23 cellular contexts compared by ENCODE assay signal in the genomic region with DNA sequence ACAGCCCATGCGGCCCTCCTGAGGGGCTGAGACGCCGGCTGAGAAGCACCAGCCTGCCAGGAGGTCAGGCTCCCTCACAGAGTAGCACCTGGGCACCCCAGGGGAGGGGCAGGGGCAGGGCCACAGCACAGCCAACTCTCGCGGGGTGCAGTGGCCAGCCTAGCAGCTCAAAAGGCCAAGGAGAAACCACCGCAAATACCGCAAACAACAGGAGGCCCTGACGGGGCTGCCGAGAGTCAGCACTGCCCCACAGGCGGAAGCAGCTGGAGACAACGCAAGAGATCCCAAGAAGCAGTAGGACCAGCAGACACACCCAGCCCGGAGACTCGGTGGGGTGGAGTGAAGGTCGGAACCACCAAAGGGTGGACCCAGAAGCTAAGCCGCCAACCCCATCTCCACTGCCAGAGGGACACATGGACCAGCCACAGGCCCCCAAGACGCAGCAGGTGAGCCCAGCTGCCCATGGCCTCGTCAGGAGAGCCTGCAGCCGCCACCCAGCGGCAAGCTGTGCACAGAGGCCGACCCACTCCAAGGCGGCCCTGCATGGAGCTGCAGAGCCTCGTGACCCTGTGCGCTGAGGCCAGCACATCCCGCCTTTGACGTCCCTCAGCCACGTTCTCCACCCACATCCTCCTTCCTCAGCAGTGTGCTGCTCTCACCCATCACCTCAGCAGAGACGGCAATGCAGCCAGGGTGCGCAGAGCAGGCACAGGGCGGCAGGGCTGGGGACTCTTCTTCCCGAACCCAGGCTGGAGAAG. TPM values are rescaled to one million over a fixed set of nuclear protein-coding genes. Genes with fewer than 3 reads are reported as not detected.
DNase-seq lines count a peak whose midpoint lies in the region; ATAC-seq, FAIRE-seq and TF ChIP-seq lines count a peak whose summit lies in the region.
"Had no signal": no experiment of that assay in that cellular context is flagged by ENCODE, and none has a peak within 500 bp of the region (broad histone marks: within the 10 kb centered on the region; RNA-seq: fewer than 3 reads in every experiment).

No MANE protein-coding gene starts in this region.

- H3K18ac ChIP-seq in trophoblast cell (ENCODE audit: low read length), result no peak overlapping the region

- H3K9me3 ChIP-seq in K562 (replicated peaks; ENCODE audit: control insufficient read depth, insufficient read depth, low read depth, low read length), result no peaks in the 10 kb centered on the region
- no peaks in the 10 kb centered on the region for H3K9me3 ChIP-seq in endodermal cell (ENCODE audit: control insufficient read depth, low read length)
- H3K9me3 ChIP-seq in trophoblast cell (ENCODE audit: insufficient read depth, low read depth, low read length), result peaks cover 10% of the 10 kb centered on the region
- H3K9me3 ChIP-seq: BE2C had no signal

- BruUV-seq in K562 (replicated peaks; lab: Mats Ljungman, UMichigan), result no TSS peak

- no peak overlapping the region for H4K91ac ChIP-seq in trophoblast cell (ENCODE audit: low read depth, low read length)

- no peak overlapping the region for H4K8ac ChIP-seq in trophoblast cell (ENCODE audit: low read depth, low read length)

- H3K4ac ChIP-seq in trophoblast cell (ENCODE audit: low read depth, low read length), result no peak overlapping the region

- H4K12ac ChIP-seq in trophoblast cell (ENCODE audit: low read depth, low read length), result no peak overlapping the region

- no peaks in the 10 kb centered on the region for H3K27me3 ChIP-seq in K562 (ENCODE audit: control insufficient read depth in 2 of 2, insufficient read depth in 2 of 2, low read length in 2 of 2)
- no peaks in the 10 kb centered on the region for H3K27me3 ChIP-seq in endodermal cell (ENCODE audit: control insufficient read depth, insufficient read depth, low read length, poor library complexity, severe bottlenecking)
- no peaks in the 10 kb centered on the region for H3K27me3 ChIP-seq in trophoblast cell (ENCODE audit: insufficient read depth, low read length)
- H3K27me3 ChIP-seq: BE2C had no signal

- peaks cover 0 to 9% of the 10 kb centered on the region in 2 experiments; a peak in 2 of 5 replicates for H3K4me1 ChIP-seq in K562 (replicated peaks in 1 of 2; ENCODE audit: control insufficient read depth in 2 of 2, insufficient read depth in 2 of 2, low read length in 2 of 2)
- H3K4me1 ChIP-seq in endodermal cell (ENCODE audit: control insufficient read depth, insufficient read depth, low read length), result no peaks in the 10 kb centered on the region
- no peaks in the 10 kb centered on the region for H3K4me1 ChIP-seq in trophoblast cell (ENCODE audit: control insufficient read depth in 1 of 2, insufficient read depth in 2 of 2, low read length in 2 of 2)

- H2AFZ ChIP-seq in K562 (ENCODE audit: low read depth, low read length) (no peak overlapping the region), trophoblast cell (ENCODE audit: insufficient read depth, low read length, poor library complexity) (no peak overlapping the region)
- H2AFZ ChIP-seq: GM23248 had no signal

- DNase-seq in K562 (ENCODE audit: extremely low read depth in 1 of 4, low spot score in 3 of 4) (no peak), endodermal cell (no peak), trophoblast cell (no peak), natural killer cell (no peak), T-helper 9 cell (no peak), GM10248 (ENCODE audit: extremely low spot score) (no peak)
- DNase-seq: ACHN; BE2C; C1 segment of cervical spinal cord; CD4-positive, CD25-positive, alpha-beta regulatory T cell; CD8-positive, alpha-beta memory T cell; COR-L47; DMS 273 treated with DMSO at 0.1 percent for 48 hours; DMS53; DND-41; EL; GM23248; H7 had no signal

- CTCF ChIA-PET in K562 (lab: Yijun Ruan, JAX; ENCODE audit: low intra/inter-chr PET ratio), result interaction anchor here (0.6 kb wide), 1 partner anchor 85 kb away, joined by 3 read pairs; no protein-coding TSS in a partner anchor
- CTCF ChIA-PET in GM10248 (lab: Yijun Ruan, JAX), result interaction anchor here (1.1 kb wide), 1 partner anchor 11 kb away, joined by 3 read pairs; no protein-coding TSS in a partner anchor

- no peak overlapping the region for H3K4me3 Mint-ChIP-seq in endodermal cell
- H3K4me3 Mint-ChIP-seq in natural killer cell, result no peak overlapping the region
- H3K4me3 Mint-ChIP-seq: CD4-positive, CD25-positive, alpha-beta regulatory T cell; IgD-negative memory B cell had no signal

- peaks cover 39% of the 10 kb centered on the region for H3K36me3 Mint-ChIP-seq in endodermal cell (ENCODE audit: low read depth)
- H3K36me3 Mint-ChIP-seq in natural killer cell, result no peaks in the 10 kb centered on the region

- no peak overlapping the region for H2BK12ac ChIP-seq in trophoblast cell (ENCODE audit: low read length)

- no peak for TF ChIP-seq CTCF in K562 (IDR thresholded peaks at IDR 0.05 in 2 of 3, conservative IDR thresholded peaks at IDR 0.05 in 1 of 3; ENCODE audit: insufficient read depth in 2 of 3, low read depth in 1 of 3, low read length in 3 of 3)
- TF ChIP-seq CTCF in endodermal cell (conservative IDR thresholded peaks at IDR 0.05), result no peak
- TF ChIP-seq CTCF in natural killer cell (IDR thresholded peaks at IDR 0.05), result no peak
- TF ChIP-seq CTCF in GM10248 (IDR thresholded peaks at IDR 0.05; ENCODE audit: control extremely low read depth, extremely low read depth, low read depth, missing control alignments), result no peak

- POLR2A ChIA-PET in K562 (lab: Yijun Ruan, JAX) (no interaction called here), GM10248 (lab: Yijun Ruan, JAX) (no interaction called here)

- intact Hi-C loops in K562 (cut with micrococcal nuclease) (no loop called here), natural killer cell (cut with micrococcal nuclease) (no loop called here)

- H2BK5ac ChIP-seq in trophoblast cell (ENCODE audit: low read depth, low read length, poor library complexity), result no peak overlapping the region

- H3K36me3 ChIP-seq in K562 (ENCODE audit: control insufficient read depth, insufficient read depth, low read length) (peaks cover 22% of the 10 kb centered on the region; the same call in 1 of the 3 replicates), endodermal cell (ENCODE audit: control insufficient read depth, insufficient read depth, low read length) (peaks cover 15% of the 10 kb centered on the region), trophoblast cell (ENCODE audit: control insufficient read depth in 1 of 2, insufficient read depth in 2 of 2, low read length in 2 of 2) (peaks cover 34 to 47% of the 10 kb centered on the region in 2 experiments)

- H3K9me3 Mint-ChIP-seq in endodermal cell, result no peaks in the 10 kb centered on the region
- no peaks in the 10 kb centered on the region for H3K9me3 Mint-ChIP-seq in natural killer cell
- H3K9me3 Mint-ChIP-seq: CD4-positive, CD25-positive, alpha-beta regulatory T cell; CD8-positive, alpha-beta memory T cell; IgD-negative memory B cell had no signal

- H2AK5ac ChIP-seq in trophoblast cell (ENCODE audit: low read length), result no peak overlapping the region

- H3K27ac Mint-ChIP-seq in endodermal cell (no peak overlapping the region), natural killer cell (no peak overlapping the region)
- H3K27ac Mint-ChIP-seq: CD4-positive, CD25-positive, alpha-beta regulatory T cell had no signal

- no peak for FAIRE-seq in K562 (lab: Jason Lieb, UNC)
- FAIRE-seq: A204.1, GM12891, GM19239 had no signal

- H3K27ac ChIP-seq in K562 (ENCODE audit: extremely low read depth, low read depth, low read length), result no peak overlapping the region
- peak overlapping the region; percentile 38 for H3K27ac ChIP-seq in endodermal cell (ENCODE audit: low read depth, low read length)
- H3K27ac ChIP-seq in trophoblast cell (ENCODE audit: low read depth, low read length), result no peak overlapping the region
- H3K27ac ChIP-seq: GM23248 had no signal

- H3K79me1 ChIP-seq in trophoblast cell (ENCODE audit: low read length), result no peaks in the 10 kb centered on the region

- WGBS in K562 (ENCODE audit: insufficient coverage, low coverage, missing lambda C conversion rate), result 96% methylated on average over 10 of the region's 30 CpGs
- WGBS in endodermal cell (ENCODE audit: insufficient coverage in 1 of 2, insufficient read length in 1 of 2), 2 experiments, result 93 to 98% methylated on average over 22 to 30 of the region's 30 CpGs
- WGBS in trophoblast cell (ENCODE audit: extremely low coverage, insufficient coverage, insufficient read length), result no CpG with 5 or more reads among the region's 30 CpGs

- no peak for TF ChIP-seq RAD21 in K562 (CRISPR knock-in tag; conservative IDR thresholded peaks at IDR 0.05 in 1 of 2, IDR thresholded peaks at IDR 0.05 in 1 of 2)

- no peak overlapping the region for H3K14ac ChIP-seq in trophoblast cell (ENCODE audit: low read length)

- no peaks in the 10 kb centered on the region for H3K9me1 ChIP-seq in K562 (ENCODE audit: control insufficient read depth, insufficient read depth, low read length)

- H3K4me2 ChIP-seq in K562 (ENCODE audit: insufficient read depth, low read length), result no peak overlapping the region
- no peak overlapping the region for H3K4me2 ChIP-seq in trophoblast cell (ENCODE audit: low read length)

- no peak overlapping the region for H3K23ac ChIP-seq in trophoblast cell (ENCODE audit: low read length)

- no peak overlapping the region for H2BK120ac ChIP-seq in trophoblast cell (ENCODE audit: insufficient read depth, low read length, poor library complexity)

- H3K9ac ChIP-seq in K562 (ENCODE audit: insufficient read depth in 1 of 2, low read depth in 2 of 2, low read length in 2 of 2) (no peak overlapping the region), endodermal cell (ENCODE audit: extremely low read depth, low read length, poor library complexity, severe bottlenecking) (no peak overlapping the region), trophoblast cell (ENCODE audit: low read length) (no peak overlapping the region)
- H3K9ac ChIP-seq: GM23248 had no signal

- in situ Hi-C loops in K562 (cut with MboI), result no loop called here

- TF ChIP-seq EP300 in K562 (IDR thresholded peaks at IDR 0.05; ENCODE audit: low read length), result no peak

- no peaks in the 10 kb centered on the region for H3K79me2 ChIP-seq in K562 (ENCODE audit: control insufficient read depth, insufficient read depth, low read length)
- H3K79me2 ChIP-seq in trophoblast cell (ENCODE audit: control insufficient read depth, insufficient read depth, low read length, poor library complexity), result no peaks in the 10 kb centered on the region

- H3K4me3 ChIP-seq in K562 (no peak overlapping the region), endodermal cell (ENCODE audit: low read length) (no peak overlapping the region), trophoblast cell (ENCODE audit: low read depth, low read length) (peak overlapping the region; percentile 25)
- H3K4me3 ChIP-seq: GM23248 had no signal

- H3K27me3 Mint-ChIP-seq in endodermal cell (ENCODE audit: insufficient read depth), result no peaks in the 10 kb centered on the region
- H3K27me3 Mint-ChIP-seq in natural killer cell (ENCODE audit: low read depth in 2 of 2), result no peaks in the 10 kb centered on the region
- H3K27me3 Mint-ChIP-seq: CD4-positive, CD25-positive, alpha-beta regulatory T cell; CD8-positive, alpha-beta memory T cell; IgD-negative memory B cell had no signal

- ATAC-seq in K562, result no peak
- ATAC-seq in natural killer cell, result no peak
- ATAC-seq: HCT116 had no signal

- H4K20me1 ChIP-seq in K562 (replicated peaks; ENCODE audit: control insufficient read depth, insufficient read depth, low read length), result no peaks in the 10 kb centered on the region

- TF ChIP-seq POLR2A in K562 (conservative IDR thresholded peaks at IDR 0.05), result no peak

- H3K4me1 Mint-ChIP-seq in endodermal cell (no peaks in the 10 kb centered on the region), natural killer cell (peaks cover 7 to 8% of the 10 kb centered on the region in 2 donors)
- H3K4me1 Mint-ChIP-seq: IgD-negative memory B cell had no signal

RNA-seq across cellular contexts. Expression of a gene that starts 31.7 kb away (rescaled TPM):
- total RNA-seq in K562 (2011; cell fraction: chromatin; rRNA removed; ENCODE audit: low replicate concordance), result not detected in 2 replicates
- not detected in 2 replicates for total RNA-seq in K562 (2011; cell fraction: nucleolus; rRNA removed)
- total RNA-seq in K562 (2011; cell fraction: nucleoplasm; rRNA removed), result not detected in 2 replicates
- total RNA-seq in K562 (2014; rRNA removed) (not detected in 2 replicates), K562 (2014; rRNA removed; fragmentation: Illumina TruSeq; extraction: Trizol) (not detected in 2 replicates), K562 (2015; rRNA removed; fragmentation: Illumina TruSeq; extraction: Trizol) (not detected in 2 replicates), K562 (2021) (0.16 TPM in 1 of 2 replicates, not detected in the other), endodermal cell (10 to 100 TPM; 21.8 to 26.9 TPM), natural killer cell (10 to 100 TPM; 30.9 to 48.7 (median 44.2) TPM)
- polyA plus RNA-seq in K562 (2011; rRNA removed) (not detected in 2 replicates), K562 (2014; fragmentation: Illumina TruSeq; extraction: Trizol) (not detected in 2 replicates), K562 (2014; fragmentation: Nextera tagmentation; extraction: Ambion mirVana) (not detected), K562 (2014; rRNA removed) (not detected in 2 replicates)
- polyA plus RNA-seq in K562 (2011; cell fraction: cytosol; rRNA removed), result not detected in 2 replicates
- polyA plus RNA-seq in K562 (2011; cell fraction: nucleus; rRNA removed), result not detected in 2 replicates
- 0.08 TPM in 1 of 2 replicates, not detected in the other for polyA plus RNA-seq in K562 (2012)
- not detected in 2 replicates for polyA minus RNA-seq in K562 (2011; rRNA and poly(A)+ RNA removed)
- 0.38 TPM in 1 of 2 replicates, not detected in the other for polyA minus RNA-seq in K562 (2011; cell fraction: cytosol; rRNA and poly(A)+ RNA removed)
- not detected in 2 replicates for polyA minus RNA-seq in K562 (2011; cell fraction: nucleus; rRNA and poly(A)+ RNA removed)
- polyA plus RNA-seq in endodermal cell (2013, experiment 1 of 2), result 29.0 TPM
- 27.7 TPM for polyA plus RNA-seq in endodermal cell (2013, experiment 2 of 2)
- polyA plus RNA-seq in trophoblast cell (2013), result 18.3 and 18.8 TPM in 2 replicates

RNA-seq across cellular contexts. Expression of a gene that starts 35.6 kb away (rescaled TPM):
- 7.5 and 26.6 TPM in 2 replicates for total RNA-seq in K562 (2011; cell fraction: chromatin; rRNA removed; ENCODE audit: low replicate concordance)
- 23.2 and 26.8 TPM in 2 replicates for total RNA-seq in K562 (2011; cell fraction: nucleolus; rRNA removed)
- total RNA-seq in K562 (2011; cell fraction: nucleoplasm; rRNA removed), result 10.1 and 13.7 TPM in 2 replicates
- total RNA-seq in K562 (2014; rRNA removed), result 12.3 and 13.2 TPM in 2 replicates
- total RNA-seq in K562 (2014; rRNA removed; fragmentation: Illumina TruSeq; extraction: Trizol), result 1.7 and 2.1 TPM in 2 replicates
- total RNA-seq in K562 (2015; rRNA removed; fragmentation: Illumina TruSeq; extraction: Trizol), result 11.7 and 11.9 TPM in 2 replicates
- total RNA-seq in K562 (2021), result 15.7 and 16.3 TPM in 2 replicates
- polyA plus RNA-seq in K562 (2011; rRNA removed), result 8.3 and 10.6 TPM in 2 replicates
- polyA plus RNA-seq in K562 (2011; cell fraction: cytosol; rRNA removed), result 10.6 and 23.4 TPM in 2 replicates
- polyA plus RNA-seq in K562 (2011; cell fraction: nucleus; rRNA removed), result 16.5 and 26.6 TPM in 2 replicates
- polyA plus RNA-seq in K562 (2012), result 20.4 and 28.6 TPM in 2 replicates
- 3.1 and 6.4 TPM in 2 replicates for polyA plus RNA-seq in K562 (2014; fragmentation: Illumina TruSeq; extraction: Trizol)
- under 1 TPM; 0.14 to 0.85 TPM for polyA plus RNA-seq in K562 (2014; fragmentation: Nextera tagmentation; extraction: Ambion mirVana)
- 8.2 and 14.5 TPM in 2 replicates for polyA plus RNA-seq in K562 (2014; rRNA removed)
- 1.1 and 2.3 TPM in 2 replicates for polyA minus RNA-seq in K562 (2011; rRNA and poly(A)+ RNA removed)
- polyA minus RNA-seq in K562 (2011; cell fraction: cytosol; rRNA and poly(A)+ RNA removed), result 3.7 and 9.5 TPM in 2 replicates
- 2.7 and 3.6 TPM in 2 replicates for polyA minus RNA-seq in K562 (2011; cell fraction: nucleus; rRNA and poly(A)+ RNA removed)
- 10 to 100 TPM; 43.4 to 59.5 TPM for total RNA-seq in endodermal cell
- 20.9 TPM for polyA plus RNA-seq in endodermal cell (2013, experiment 1 of 2)
- polyA plus RNA-seq in endodermal cell (2013, experiment 2 of 2), result 20.4 TPM
- polyA plus RNA-seq in trophoblast cell (2013), result 8.6 and 9.6 TPM in 2 replicates
- total RNA-seq in natural killer cell, result 10 to 100 TPM; 16.0 to 32.9 (median 22.8) TPM

RNA-seq across cellular contexts. Expression of a gene that starts 48.1 kb away (rescaled TPM):
- total RNA-seq in K562 (2011; cell fraction: chromatin; rRNA removed; ENCODE audit: low replicate concordance), result 61.3 and 185 TPM in 2 replicates
- 142 and 150 TPM in 2 replicates for total RNA-seq in K562 (2011; cell fraction: nucleolus; rRNA removed)
- 67.6 and 76.6 TPM in 2 replicates for total RNA-seq in K562 (2011; cell fraction: nucleoplasm; rRNA removed)
- 20.1 and 22.8 TPM in 2 replicates for total RNA-seq in K562 (2014; rRNA removed)
- 2.4 and 3.3 TPM in 2 replicates for total RNA-seq in K562 (2014; rRNA removed; fragmentation: Illumina TruSeq; extraction: Trizol)
- total RNA-seq in K562 (2015; rRNA removed; fragmentation: Illumina TruSeq; extraction: Trizol), result 10.5 and 10.7 TPM in 2 replicates
- 43.4 and 48.4 TPM in 2 replicates for total RNA-seq in K562 (2021)
- polyA plus RNA-seq in K562 (2011; rRNA removed), result 8.6 and 12.1 TPM in 2 replicates
- 10.2 and 16.7 TPM in 2 replicates for polyA plus RNA-seq in K562 (2011; cell fraction: cytosol; rRNA removed)
- polyA plus RNA-seq in K562 (2011; cell fraction: nucleus; rRNA removed), result 134 and 193 TPM in 2 replicates
- polyA plus RNA-seq in K562 (2012), result 20.4 and 32.1 TPM in 2 replicates
- polyA plus RNA-seq in K562 (2014; fragmentation: Illumina TruSeq; extraction: Trizol), result 6.6 and 16.7 TPM in 2 replicates
- under 1 TPM; 0.25 to 0.50 TPM for polyA plus RNA-seq in K562 (2014; fragmentation: Nextera tagmentation; extraction: Ambion mirVana)
- 24.5 and 38.0 TPM in 2 replicates for polyA plus RNA-seq in K562 (2014; rRNA removed)
- polyA minus RNA-seq in K562 (2011; rRNA and poly(A)+ RNA removed), result 8.1 and 12.6 TPM in 2 replicates
- polyA minus RNA-seq in K562 (2011; cell fraction: cytosol; rRNA and poly(A)+ RNA removed), result 17.8 and 19.8 TPM in 2 replicates
- polyA minus RNA-seq in K562 (2011; cell fraction: nucleus; rRNA and poly(A)+ RNA removed), result 39.4 and 47.9 TPM in 2 replicates
- total RNA-seq in endodermal cell, result 1 to 10 TPM; 6.4 TPM
- polyA plus RNA-seq in endodermal cell (2013, experiment 1 of 2), result 9.1 TPM
- polyA plus RNA-seq in endodermal cell (2013, experiment 2 of 2), result 5.2 TPM
- 1.6 and 2.0 TPM in 2 replicates for polyA plus RNA-seq in trophoblast cell (2013)
- 1 to 10 TPM; 3.5 to 6.6 (median 6.1) TPM for total RNA-seq in natural killer cell
- polyA plus RNA-seq: GM23248, IgD-negative memory B cell had no signal

Comparison
In these comparisons a context has a peak if more than half of its experiments do, and no peak if none do; other contexts are left out.
1. RNA of a gene that starts 31.7 kb away (total RNA-seq): 30.9 to 48.7 TPM in natural killer cell and 21.8 to 26.9 TPM in endodermal cell; 0.16 TPM in K562; every median in the first group is over 10 times any median in the second.